In the genomic region with DNA sequence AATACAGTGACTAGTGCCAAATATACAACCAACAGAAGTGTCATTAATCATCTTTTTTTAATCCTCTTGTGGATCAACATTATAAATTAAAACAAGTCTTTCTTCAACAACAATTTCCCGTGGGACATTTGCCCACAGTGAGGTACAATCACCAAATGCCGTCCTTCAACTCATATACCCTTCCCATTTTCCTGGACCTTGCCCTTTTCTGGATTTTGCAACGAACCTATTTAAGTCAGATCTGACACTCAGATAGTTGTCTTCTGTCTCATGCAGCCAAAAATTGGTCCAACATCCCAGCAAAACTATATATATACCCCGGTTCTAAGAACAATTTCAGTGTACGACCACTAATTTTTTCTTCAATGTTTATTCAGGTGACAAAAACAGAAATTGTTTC, we compare ENCODE assay signal across 28 cellular contexts.
"Had no signal": no experiment of that assay in that cellular context is flagged by ENCODE, and none has a peak within 500 bp of the region (broad histone marks: within the 10 kb centered on the region; RNA-seq: fewer than 3 reads in every experiment).

No MANE protein-coding gene starts in this region.

- H3K4me3 ChIP-seq: ascending aorta, breast epithelium, cardiac muscle cell, colonic mucosa, esophagus squamous epithelium, gastroesophageal sphincter had no signal

- H3K4me1 ChIP-seq: ascending aorta, breast epithelium, colonic mucosa, esophagus squamous epithelium, gastroesophageal sphincter had no signal

- DNase-seq: activated CD4-positive, alpha-beta memory T cell treated with anti-CD3 and anti-CD28 coated beads for 36 hours; activated CD4-positive, alpha-beta T cell treated with anti-CD3 and anti-CD28 coated beads for 36 hours; activated CD4-positive, alpha-beta T cell treated with anti-CD3 and anti-CD28 coated beads, Interleukin-2, amount 10 ng/mL, durations not matched to agents 24 days and 14 days; activated CD4-positive, CD25-positive, alpha-beta regulatory T cell; activated CD4-positive, CD25-positive, alpha-beta regulatory T cell treated with anti-CD3 and anti-CD28 coated beads, Interleukin-2, amount 50 U/mL, for 72 hours; activated CD8-positive, alpha-beta memory T cell treated with anti-CD3 and anti-CD28 coated beads, Interleukin-2, amount 10 ng/mL, durations not matched to agents 7 days and 5 days; activated CD8-positive, alpha-beta memory T cell treated with anti-CD3 and anti-CD28 coated beads, Interleukin-2, amount 50 U/mL, for 48 hours; activated CD8-positive, alpha-beta T cell treated with anti-CD3 and anti-CD28 coated beads, Interleukin-2, amount 10 ng/mL, durations not matched to agents 7 days and 5 days; activated gamma-delta T cell; activated naive CD4-positive, alpha-beta T cell; activated naive CD4-positive, alpha-beta T cell treated with anti-CD3 and anti-CD28 coated beads, Interleukin-2, amount 10 ng/mL, durations not matched to agents 7 days and 5 days; activated naive CD8-positive, alpha-beta T cell treated with anti-CD3 and anti-CD28 coated beads, Interleukin-2, amount 10 ng/mL, durations not matched to agents 7 days and 5 days; activated T-cell treated with anti-CD3 and anti-CD28 coated beads for 4 hours; activated T-cell treated with anti-CD3 and anti-CD28 coated beads, Interleukin-2, amount 50 U/mL, for 24 hours; activated T-cell treated with anti-CD3 and anti-CD28 coated beads, Interleukin-2, amount 50 U/mL, for 72 hours; central memory CD4-positive, alpha-beta T cell; cerebellar nuclear complex; colonic mucosa; effector CD8-positive, alpha-beta T cell; esophagus squamous epithelium; foreskin melanocyte; T-helper 2 cell had no signal

- H3K36me3 ChIP-seq: ascending aorta, breast epithelium, cardiac muscle cell, colonic mucosa, esophagus squamous epithelium, gastroesophageal sphincter had no signal

- H3K27me3 ChIP-seq: ascending aorta, breast epithelium, cardiac muscle cell, colonic mucosa, esophagus squamous epithelium, gastroesophageal sphincter had no signal

- H3K27ac ChIP-seq: ascending aorta, breast epithelium, cardiac muscle cell, colonic mucosa, epithelial cell of prostate, esophagus squamous epithelium, gastroesophageal sphincter had no signal

- ATAC-seq: activated CD4-positive, alpha-beta T cell treated with anti-CD3 and anti-CD28 coated beads for 36 hours; activated CD8-positive, alpha-beta memory T cell treated with anti-CD3 and anti-CD28 coated beads, Interleukin-2, amount 10 ng/mL, durations not matched to agents 7 days and 5 days; activated CD8-positive, alpha-beta T cell treated with anti-CD3 and anti-CD28 coated beads, Interleukin-2, amount 10 ng/mL, durations not matched to agents 7 days and 5 days; activated naive CD4-positive, alpha-beta T cell treated with anti-CD3 and anti-CD28 coated beads, Interleukin-2, amount 50 U/mL, for 72 hours; activated T-cell treated with anti-CD3 and anti-CD28 coated beads, Interleukin-2, amount 50 U/mL, for 72 hours; gastroesophageal sphincter had no signal

- H3K9me3 ChIP-seq: ascending aorta, breast epithelium, colonic mucosa, esophagus squamous epithelium, gastroesophageal sphincter had no signal
